In genomic region chr17:48106802-48107136, GRCh38 we compare ENCODE assay signal across 7 cellular contexts. TPM values are rescaled to one million over a fixed set of nuclear protein-coding genes. Genes with fewer than 3 reads are reported as not detected.
DNase-seq lines count a peak whose midpoint lies in the region; ATAC-seq and TF ChIP-seq lines count a peak whose summit lies in the region.

No MANE protein-coding gene starts in this region.

- TF ChIP-seq POLR2A in stomach (IDR thresholded peaks at IDR 0.05) = no peak

- H3K27ac Mint-ChIP-seq in activated naive CD4-positive, alpha-beta T cell treated with anti-CD3 and anti-CD28 coated beads, Interleukin-2, amount 50 U/mL, for 72 hours = peak overlapping the region; percentile 95 to 99

- H3K36me3 ChIP-seq in HUES6 (ENCODE audit: control insufficient read depth, insufficient read depth, low read length) (no peaks in the 10 kb centered on the region), iPS-20b (ENCODE audit: insufficient read depth, low read depth, low read length) (no peaks in the 10 kb centered on the region), stomach (peaks cover 0 to 1% (median under 1%) of the 10 kb centered on the region in 4 donors)

- H3K9ac ChIP-seq in HUES6 (ENCODE audit: low read length) (peak overlapping the region; percentile 80), iPS-20b (ENCODE audit: low read depth, low read length) (peak overlapping the region; percentile 90; the same call in 1 of the 2 replicates)

- H3K9me3 ChIP-seq in HUES6 (ENCODE audit: control insufficient read depth, insufficient read depth, low read depth, low read length) = 0 out of 2 replicates have a peak, but pooled peaks cover 3% of the 10 kb centered on the region
- H3K9me3 ChIP-seq in iPS-20b (ENCODE audit: insufficient read depth, low read depth, low read length) = no peaks in the 10 kb centered on the region
- no peaks in the 10 kb centered on the region for H3K9me3 ChIP-seq in stomach

- H3K4me1 ChIP-seq in HUES6 (ENCODE audit: control insufficient read depth, insufficient read depth, low read length) (peaks cover 4% of the 10 kb centered on the region; the same call in 1 of the 2 replicates), iPS-20b (ENCODE audit: insufficient read depth, low read length) (peaks cover 5% of the 10 kb centered on the region; the same call in 1 of the 2 replicates), stomach (peaks cover 11 to 48% (median 35%) of the 10 kb centered on the region in 4 donors)

- no peaks in the 10 kb centered on the region for H3K27me3 ChIP-seq in HUES6 (ENCODE audit: control insufficient read depth, insufficient read depth, low read length)
- no peaks in the 10 kb centered on the region; the same call in 1 of the 2 replicates for H3K27me3 ChIP-seq in iPS-20b (ENCODE audit: insufficient read depth, low read length)
- no peaks in the 10 kb centered on the region for H3K27me3 ChIP-seq in stomach

- 33 to 43% (median 40%) methylated on average over 13 of the region's 13 CpGs for WGBS in stomach, 5 donors

- no peak for ATAC-seq in activated naive CD4-positive, alpha-beta T cell treated with anti-CD3 and anti-CD28 coated beads, Interleukin-2, amount 50 U/mL, for 72 hours

- TF ChIP-seq CTCF in stomach (IDR thresholded peaks at IDR 0.05) = no peak

- H3K4me3 ChIP-seq in HUES6 (ENCODE audit: low read depth, low read length) (peak overlapping the region; percentile 89), iPS-20b (ENCODE audit: low read length) (peak overlapping the region; percentile 90), stomach (peak overlapping the region; percentile 70 to 85 (median 73))

- DNase-seq in activated naive CD4-positive, alpha-beta T cell treated with anti-CD3 and anti-CD28 coated beads, Interleukin-2, amount 50 U/mL, for 72 hours (ENCODE audit: low spot score in 2 of 2) = no peak
- DNase-seq in stomach (no peak), D341Med (ENCODE audit: low spot score) (no peak), NCI-H1417 (lab: John Stamatoyannopoulos, UW) (no peak), iPS-NIHi11 (ENCODE audit: low spot score) (no peak)

- peaks cover 13 to 26% of the 10 kb centered on the region in 2 donors for H3K36me3 Mint-ChIP-seq in activated naive CD4-positive, alpha-beta T cell treated with anti-CD3 and anti-CD28 coated beads, Interleukin-2, amount 50 U/mL, for 72 hours

- intact Hi-C loops in stomach (cut with DNase I; ENCODE audit: low total_unique reads) = no loop called here

- no peak for TF ChIP-seq EP300 in stomach (IDR thresholded peaks at IDR 0.05)

- peaks cover 0 to 10% of the 10 kb centered on the region in 2 donors for H3K9me3 Mint-ChIP-seq in activated naive CD4-positive, alpha-beta T cell treated with anti-CD3 and anti-CD28 coated beads, Interleukin-2, amount 50 U/mL, for 72 hours

- H3K27ac ChIP-seq in HUES6 (ENCODE audit: low read depth, low read length) (no peak overlapping the region), iPS-20b (ENCODE audit: low read length) (no peak overlapping the region), stomach (peak overlapping the region; percentile 94 to 98 (median 96))

RNA-seq across cellular contexts. Expression of gene SNX11, which starts 0.8 kb away (rescaled TPM):
- total RNA-seq in activated naive CD4-positive, alpha-beta T cell treated with anti-CD3 and anti-CD28 coated beads, Interleukin-2, amount 50 U/mL, for 72 hours = 10 to 100 TPM; 15.4 to 24.5 TPM
- total RNA-seq in stomach = 10 to 100 TPM in 3 of 5 donors, 1 to 10 TPM in 2; 3.5 to 35.7 (median 13.8) TPM
- 10 to 100 TPM; 13.2 to 16.8 (median 14.4) TPM for polyA plus RNA-seq in stomach

RNA-seq across cellular contexts. Expression of gene CBX1, which starts 5.5 kb away (rescaled TPM):
- total RNA-seq in activated naive CD4-positive, alpha-beta T cell treated with anti-CD3 and anti-CD28 coated beads, Interleukin-2, amount 50 U/mL, for 72 hours = 10 to 100 TPM; 29.1 to 66.5 TPM
- total RNA-seq in stomach = 10 to 100 TPM; 12.8 to 65.6 (median 40.3) TPM
- 10 to 100 TPM; 21.3 to 27.3 (median 23.4) TPM for polyA plus RNA-seq in stomach

RNA-seq across cellular contexts. Expression of gene NFE2L1, which starts 58.6 kb away (rescaled TPM):
- total RNA-seq in activated naive CD4-positive, alpha-beta T cell treated with anti-CD3 and anti-CD28 coated beads, Interleukin-2, amount 50 U/mL, for 72 hours = 10 to 100 TPM; 81.9 to 92.5 TPM
- total RNA-seq in stomach = 100 to 1,000 TPM in 3 of 5 donors, 10 to 100 TPM in 2; 51.4 to 160 (median 126) TPM
- 10 to 100 TPM; 25.2 to 39.5 (median 36.6) TPM for polyA plus RNA-seq in stomach

Comparison
In these comparisons a context has a peak if more than half of its experiments do, and no peak if none do; other contexts are left out.
1. H3K27ac ChIP-seq: peak in stomach (5 of 5); none in HUES6 (single experiment) and iPS-20b (single experiment).
2. Peak in every context shown above with its lines, with median percentiles within 50 percentile points of each other: H3K4me3 ChIP-seq.